8 cellular contexts compared by ENCODE assay signal in the genomic region with DNA sequence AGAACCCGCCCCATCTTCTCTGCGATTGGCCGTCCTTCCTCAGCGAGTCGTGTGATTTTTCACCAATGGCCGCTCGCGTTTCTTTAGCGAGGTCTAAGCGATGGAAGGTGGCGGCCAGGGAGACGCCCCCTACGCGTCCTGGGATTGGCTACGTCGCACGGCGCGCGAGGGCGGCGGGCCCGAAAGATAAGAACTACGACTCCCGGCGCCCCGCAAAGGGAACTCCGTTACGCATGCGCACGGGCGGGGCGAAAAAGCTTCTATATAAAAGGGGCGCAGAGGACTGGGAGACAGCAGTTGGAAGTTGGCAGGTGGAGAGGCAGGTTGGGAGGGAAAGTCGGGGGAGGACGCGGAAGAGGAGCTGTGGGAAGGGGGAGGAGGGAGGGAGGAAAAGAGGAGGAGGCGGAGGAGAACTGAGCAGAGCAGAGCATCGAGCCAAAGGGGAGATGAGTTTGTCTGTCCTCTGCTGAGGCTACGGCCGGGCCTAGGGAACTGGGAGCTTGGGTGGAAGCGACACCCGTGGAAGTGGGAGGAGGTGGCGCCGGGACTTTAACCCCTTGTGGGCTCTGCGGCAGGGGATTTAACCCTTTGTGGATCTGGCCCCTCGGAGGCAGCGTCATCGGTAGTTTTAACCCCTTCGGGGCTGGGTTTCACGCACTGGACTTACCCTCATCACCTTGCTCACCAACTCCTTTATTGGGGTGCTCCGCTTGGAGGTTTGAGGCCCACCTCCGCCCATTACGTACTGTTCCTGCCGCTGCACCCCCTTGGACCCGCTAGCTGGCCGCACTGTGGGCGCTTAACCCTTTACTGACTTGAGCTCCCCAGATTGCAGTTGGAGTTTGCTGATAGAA. TPM values are rescaled to one million over a fixed set of nuclear protein-coding genes. Genes with fewer than 3 reads are reported as not detected.
DNase-seq lines count a peak whose midpoint lies in the region; ATAC-seq, FAIRE-seq and TF ChIP-seq lines count a peak whose summit lies in the region.

A gene with protein sequence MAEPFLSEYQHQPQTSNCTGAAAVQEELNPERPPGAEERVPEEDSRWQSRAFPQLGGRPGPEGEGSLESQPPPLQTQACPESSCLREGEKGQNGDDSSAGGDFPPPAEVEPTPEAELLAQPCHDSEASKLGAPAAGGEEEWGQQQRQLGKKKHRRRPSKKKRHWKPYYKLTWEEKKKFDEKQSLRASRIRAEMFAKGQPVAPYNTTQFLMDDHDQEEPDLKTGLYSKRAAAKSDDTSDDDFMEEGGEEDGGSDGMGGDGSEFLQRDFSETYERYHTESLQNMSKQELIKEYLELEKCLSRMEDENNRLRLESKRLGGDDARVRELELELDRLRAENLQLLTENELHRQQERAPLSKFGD (plus strand): TSS at position 293 of the 854 bp plus-strand sequence. CDS start 716 bp downstream, outside the sequence.

- DNase-seq in Ammon's horn (ENCODE audit: low spot score) (peak; percentile 100), GM19239 (ENCODE audit: insufficient read length, low spot score) (peak; percentile 86), NCI-H524 treated with DMSO at 0.1 percent for 48 hours (lab: John Stamatoyannopoulos, UW) (peak; percentile 99), kidney epithelial cell (ENCODE audit: low read depth) (peak; percentile 88)
- DNase-seq in activated CD4-positive, alpha-beta T cell treated with anti-CD3 and anti-CD28 coated beads for 4 hours: peak; percentile 99
- peak; percentile 98 to 99 for DNase-seq in stimulated activated CD4-positive, alpha-beta T cell treated with anti-CD3 and anti-CD28 coated beads, Interleukin-15, amount 100 ng/mL, for 48 hours (ENCODE audit: low read depth in 2 of 2)

- peak within 1 kb of the TSS; percentile 81 for H3K4me3 ChIP-seq in kidney epithelial cell (ENCODE audit: low read depth, low read length)

- peak; percentile 98 for FAIRE-seq in GM19239 (lab: Jason Lieb, UNC)

- no peak for TF ChIP-seq CTCF in kidney epithelial cell (IDR thresholded peaks at IDR 0.05; ENCODE audit: insufficient read depth, low read length, poor library complexity, severe bottlenecking)

- ATAC-seq in HG03457 (IDR thresholded peaks at IDR 0.05; ENCODE audit: unreplicated experiment): peak; percentile 45

- no peaks in the 10 kb centered on the region for H3K27me3 ChIP-seq in kidney epithelial cell (ENCODE audit: control insufficient read depth, insufficient read depth, low read length)

- no peaks in the 10 kb centered on the region for H3K36me3 ChIP-seq in kidney epithelial cell (ENCODE audit: control insufficient read depth, insufficient read depth, low read length)

- H3K27ac ChIP-seq in cingulate gyrus (ENCODE audit: low read depth, low read length): peak within 1 kb of the TSS; percentile 100

RNA-seq across cellular contexts. Expression of the gene that starts here (rescaled TPM):
- 17.9 and 20.0 TPM in 2 replicates for total RNA-seq in kidney epithelial cell

Comparison
In these comparisons a context has a peak if more than half of its experiments do, and no peak if none do; other contexts are left out.
1. Peak in every context shown above with its lines: DNase-seq, ATAC-seq, H3K4me3 ChIP-seq and H3K27ac ChIP-seq.